Comparison of ENCODE assay signal across 18 cellular contexts in the genomic region with DNA sequence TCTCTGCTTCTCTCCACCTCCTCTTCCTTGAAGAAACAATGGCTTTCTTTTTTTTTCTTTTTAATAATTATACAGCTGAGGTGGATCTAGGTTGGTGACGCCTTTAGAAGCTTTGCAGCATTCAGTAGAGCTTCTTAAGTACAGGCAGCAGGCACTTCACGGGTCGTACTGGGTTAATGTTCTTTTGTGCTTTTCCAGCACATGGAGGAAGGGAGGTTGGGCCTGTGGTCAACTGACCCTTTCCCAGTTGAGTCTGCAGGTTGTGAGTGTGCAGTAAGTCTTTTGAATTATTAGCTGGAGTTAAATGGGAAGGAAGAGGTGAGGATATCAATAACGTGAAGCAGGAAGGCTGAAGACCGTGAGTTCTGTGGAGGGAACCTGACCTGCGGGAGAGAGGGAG. TPM values are rescaled to one million over a fixed set of nuclear protein-coding genes. Genes with fewer than 3 reads are reported as not detected.
DNase-seq lines count a peak whose midpoint lies in the region; ATAC-seq, FAIRE-seq and TF ChIP-seq lines count a peak whose summit lies in the region.
"Had no signal": no experiment of that assay in that cellular context is flagged by ENCODE, and none has a peak within 500 bp of the region (broad histone marks: within the 10 kb centered on the region; RNA-seq: fewer than 3 reads in every experiment).

No MANE protein-coding gene starts in this region.

- no peak overlapping the region for H2AFZ ChIP-seq in astrocyte (ENCODE audit: low read depth, low read length)
- H2AFZ ChIP-seq: neural progenitor cell had no signal

- no peaks in the 10 kb centered on the region for H3K36me3 Mint-ChIP-seq in activated naive CD8-positive, alpha-beta T cell treated with anti-CD3 and anti-CD28 coated beads, Interleukin-2, amount 10 ng/mL, durations not matched to agents 7 days and 5 days
- peaks cover 7% of the 10 kb centered on the region for H3K36me3 Mint-ChIP-seq in activated naive CD8-positive, alpha-beta T cell treated with anti-CD3 and anti-CD28 coated beads for 36 hours
- peaks cover 14% of the 10 kb centered on the region for H3K36me3 Mint-ChIP-seq in astrocyte (ENCODE audit: low read depth, unreplicated experiment)

- TF ChIP-seq POLR2A in spleen (IDR thresholded peaks at IDR 0.05): no peak

- no peaks in the 10 kb centered on the region for H3K9me3 Mint-ChIP-seq in activated naive CD8-positive, alpha-beta T cell treated with anti-CD3 and anti-CD28 coated beads, Interleukin-2, amount 10 ng/mL, durations not matched to agents 7 days and 5 days
- no peaks in the 10 kb centered on the region for H3K9me3 Mint-ChIP-seq in activated naive CD8-positive, alpha-beta T cell treated with anti-CD3 and anti-CD28 coated beads for 36 hours
- H3K9me3 Mint-ChIP-seq in astrocyte (ENCODE audit: unreplicated experiment): no peaks in the 10 kb centered on the region
- H3K9me3 Mint-ChIP-seq: activated CD8-positive, alpha-beta T cell treated with anti-CD3 and anti-CD28 coated beads for 36 hours; activated T-helper 1 cell treated with anti-CD3 and anti-CD28 coated beads, Interleukin-12 subunit alpha, Interleukin-12 subunit beta, Interleukin-2, Interleukin-4 antibody, amounts not matched to agents 30 ng/mL and 10 ng/mL and 1 ng/mL, durations not matched to agents 14 hours and 24 hours and 36 hours; neural progenitor cell had no signal

- H3K36me3 ChIP-seq in astrocyte (ENCODE audit: insufficient read depth, low read length): no peaks in the 10 kb centered on the region
- peaks cover 0 to 17% (median 0%) of the 10 kb centered on the region in 6 donors for H3K36me3 ChIP-seq in spleen
- H3K36me3 ChIP-seq: lower lobe of right lung, neural progenitor cell had no signal

- no peaks in the 10 kb centered on the region for H4K20me1 ChIP-seq in astrocyte (ENCODE audit: insufficient read depth, low read length)

- H3K27me3 ChIP-seq in astrocyte (ENCODE audit: insufficient read depth, low read length) (no peaks in the 10 kb centered on the region), spleen (replicated peaks in 1 of 7) (no peaks in the 10 kb centered on the region)
- H3K27me3 ChIP-seq: neural progenitor cell had no signal

- H3K4me1 ChIP-seq in astrocyte (ENCODE audit: insufficient read depth, low read length) (peaks cover 33% of the 10 kb centered on the region), spleen (peaks cover 5 to 84% (median 56%) of the 10 kb centered on the region in 6 donors)

- no peaks in the 10 kb centered on the region for H3K27me3 Mint-ChIP-seq in activated naive CD8-positive, alpha-beta T cell treated with anti-CD3 and anti-CD28 coated beads, Interleukin-2, amount 10 ng/mL, durations not matched to agents 7 days and 5 days
- H3K27me3 Mint-ChIP-seq in activated naive CD8-positive, alpha-beta T cell treated with anti-CD3 and anti-CD28 coated beads for 36 hours: no peaks in the 10 kb centered on the region
- H3K27me3 Mint-ChIP-seq in astrocyte (ENCODE audit: low read depth, unreplicated experiment): no peaks in the 10 kb centered on the region
- H3K27me3 Mint-ChIP-seq: activated CD8-positive, alpha-beta T cell treated with anti-CD3 and anti-CD28 coated beads for 36 hours had no signal

- ATAC-seq in activated naive CD8-positive, alpha-beta T cell treated with anti-CD3 and anti-CD28 coated beads, Interleukin-2, amount 10 ng/mL, durations not matched to agents 7 days and 5 days (ENCODE audit: low read depth): no peak
- ATAC-seq: activated CD8-positive, alpha-beta T cell treated with anti-CD3 and anti-CD28 coated beads for 36 hours; lower lobe of right lung had no signal

- no peak for TF ChIP-seq CTCF in astrocyte (IDR thresholded peaks at IDR 0.05; ENCODE audit: insufficient read depth, low read depth, low read length)
- TF ChIP-seq CTCF in spleen (IDR thresholded peaks at IDR 0.05 in 8 of 11, conservative IDR thresholded peaks at IDR 0.05 in 3 of 11): no peak

- FAIRE-seq in astrocyte (lab: Jason Lieb, UNC): no peak
- FAIRE-seq: TTC549 had no signal

- no peak overlapping the region for H3K9ac ChIP-seq in astrocyte (ENCODE audit: low read length)
- H3K9ac ChIP-seq: neural progenitor cell had no signal

- H3K4me3 Mint-ChIP-seq in activated naive CD8-positive, alpha-beta T cell treated with anti-CD3 and anti-CD28 coated beads, Interleukin-2, amount 10 ng/mL, durations not matched to agents 7 days and 5 days: no peak overlapping the region
- no peak overlapping the region for H3K4me3 Mint-ChIP-seq in activated naive CD8-positive, alpha-beta T cell treated with anti-CD3 and anti-CD28 coated beads for 36 hours
- no peak overlapping the region for H3K4me3 Mint-ChIP-seq in astrocyte (ENCODE audit: unreplicated experiment)
- H3K4me3 Mint-ChIP-seq: activated CD8-positive, alpha-beta T cell treated with anti-CD3 and anti-CD28 coated beads for 36 hours; activated T-helper 1 cell treated with anti-CD3 and anti-CD28 coated beads, Interleukin-12 subunit alpha, Interleukin-12 subunit beta, Interleukin-2, Interleukin-4 antibody, amounts not matched to agents 30 ng/mL and 10 ng/mL and 1 ng/mL, durations not matched to agents 14 hours and 24 hours and 36 hours; neural progenitor cell had no signal

- H3K79me2 ChIP-seq in astrocyte (ENCODE audit: insufficient read depth, low read length): peaks cover 11% of the 10 kb centered on the region

- 49 to 65% (median 54%) methylated on average over 6 of the region's 6 CpGs for WGBS in spleen, 5 donors

- H3K27ac Mint-ChIP-seq in activated naive CD8-positive, alpha-beta T cell treated with anti-CD3 and anti-CD28 coated beads, Interleukin-2, amount 10 ng/mL, durations not matched to agents 7 days and 5 days: no peak overlapping the region
- no peak overlapping the region for H3K27ac Mint-ChIP-seq in activated naive CD8-positive, alpha-beta T cell treated with anti-CD3 and anti-CD28 coated beads for 36 hours
- H3K27ac Mint-ChIP-seq in astrocyte (ENCODE audit: unreplicated experiment): peak overlapping the region; percentile 51
- H3K27ac Mint-ChIP-seq: activated CD8-positive, alpha-beta T cell treated with anti-CD3 and anti-CD28 coated beads for 36 hours; activated T-helper 1 cell treated with anti-CD3 and anti-CD28 coated beads, Interleukin-12 subunit alpha, Interleukin-12 subunit beta, Interleukin-2, Interleukin-4 antibody, amounts not matched to agents 30 ng/mL and 10 ng/mL and 1 ng/mL, durations not matched to agents 14 hours and 24 hours and 36 hours had no signal

- H3K9me3 ChIP-seq in astrocyte (ENCODE audit: insufficient read depth, low read depth, low read length): no peaks in the 10 kb centered on the region
- H3K9me3 ChIP-seq in spleen: no peaks in the 10 kb centered on the region
- H3K9me3 ChIP-seq: lower lobe of right lung had no signal

- H3K4me3 ChIP-seq in astrocyte (ENCODE audit: insufficient read depth, low read depth, low read length): no peak overlapping the region
- H3K4me3 ChIP-seq in spleen: no peak overlapping the region
- H3K4me3 ChIP-seq: lower lobe of right lung, neural progenitor cell had no signal

- POLR2A ChIA-PET in activated naive CD8-positive, alpha-beta T cell treated with anti-CD3 and anti-CD28 coated beads, Interleukin-2, amount 10 ng/mL, durations not matched to agents 7 days and 5 days (lab: Charles Lee): no interaction called here

- H3K27ac ChIP-seq in astrocyte (ENCODE audit: low read depth, low read length) (no peak overlapping the region), spleen (peak overlapping the region in 3 of 8 donors; percentile 31 to 58 (median 37))
- H3K27ac ChIP-seq: lower lobe of right lung, neural progenitor cell had no signal

- H3K4me2 ChIP-seq in astrocyte (ENCODE audit: low read length): no peak overlapping the region
- H3K4me2 ChIP-seq: neural progenitor cell had no signal

- peaks cover 12% of the 10 kb centered on the region for H3K4me1 Mint-ChIP-seq in activated naive CD8-positive, alpha-beta T cell treated with anti-CD3 and anti-CD28 coated beads, Interleukin-2, amount 10 ng/mL, durations not matched to agents 7 days and 5 days
- peaks cover 43% of the 10 kb centered on the region for H3K4me1 Mint-ChIP-seq in activated naive CD8-positive, alpha-beta T cell treated with anti-CD3 and anti-CD28 coated beads for 36 hours
- H3K4me1 Mint-ChIP-seq in astrocyte (ENCODE audit: low read depth, unreplicated experiment): peaks cover 65% of the 10 kb centered on the region

- DNase-seq in activated naive CD8-positive, alpha-beta T cell treated with anti-CD3 and anti-CD28 coated beads, Interleukin-2, amount 10 ng/mL, durations not matched to agents 7 days and 5 days: peak; percentile 6
- DNase-seq in activated naive CD8-positive, alpha-beta T cell treated with anti-CD3 and anti-CD28 coated beads for 36 hours: no peak
- DNase-seq in astrocyte (ENCODE audit: low read depth) (no peak), islet precursor cell (peak; percentile 27), spleen (peak; percentile 8), NCI-H82 treated with DMSO at 0.1 percent for 48 hours (lab: John Stamatoyannopoulos, UW; ENCODE audit: unreplicated experiment) (no peak), NCI-H2081 (lab: John Stamatoyannopoulos, UW) (no peak), NCI-H2107 treated with DMSO at 0.1 percent for 48 hours (lab: John Stamatoyannopoulos, UW; ENCODE audit: unreplicated experiment) (no peak)
- DNase-seq: activated CD8-positive, alpha-beta T cell treated with anti-CD3 and anti-CD28 coated beads for 36 hours; anterior cingulate cortex; GOT3; lower lobe of right lung; NCI-H146; NCI-H69; stimulated activated CD4-positive, alpha-beta T cell treated with anti-CD3 and anti-CD28 coated beads, Interleukin-4, amount 100 ng/mL, for 4 hours had no signal

- intact Hi-C loops in spleen (cut with DNase I; ENCODE audit: low total_unique reads): loop anchor here (2.0 kb wide), 1 partner anchor 203 kb away; no protein-coding TSS in a partner anchor

RNA-seq across cellular contexts. Expression of gene TRAK1, which starts 7.0 kb away (rescaled TPM):
- 10 to 100 TPM; 32.7 to 33.9 TPM for total RNA-seq in activated naive CD8-positive, alpha-beta T cell treated with anti-CD3 and anti-CD28 coated beads, Interleukin-2, amount 10 ng/mL, durations not matched to agents 7 days and 5 days
- 10 to 100 TPM; 22.3 to 22.8 TPM for total RNA-seq in activated naive CD8-positive, alpha-beta T cell treated with anti-CD3 and anti-CD28 coated beads for 36 hours
- 52.3 and 56.2 TPM in 2 replicates for total RNA-seq in astrocyte
- 10 to 100 TPM; 43.5 to 60.0 (median 49.0) TPM for total RNA-seq in spleen
- polyA plus RNA-seq in spleen: 10 to 100 TPM; 15.4 to 20.0 (median 17.1) TPM

Comparison
In these comparisons a context has a peak if more than half of its experiments do, and no peak if none do; other contexts are left out.
1. DNase-seq: peak in activated naive CD8-positive, alpha-beta T cell treated with anti-CD3 and anti-CD28 coated beads, Interleukin-2, amount 10 ng/mL, durations not matched to agents 7 days and 5 days (single experiment), islet precursor cell (single experiment) and spleen (single experiment); none in activated naive CD8-positive, alpha-beta T cell treated with anti-CD3 and anti-CD28 coated beads for 36 hours (single experiment), astrocyte (single experiment), NCI-H82 treated with DMSO at 0.1 percent for 48 hours (single experiment), NCI-H2081 (0 of 2) and NCI-H2107 treated with DMSO at 0.1 percent for 48 hours (single experiment).